ENCODE assay signal across 16 cellular contexts in the genomic region with DNA sequence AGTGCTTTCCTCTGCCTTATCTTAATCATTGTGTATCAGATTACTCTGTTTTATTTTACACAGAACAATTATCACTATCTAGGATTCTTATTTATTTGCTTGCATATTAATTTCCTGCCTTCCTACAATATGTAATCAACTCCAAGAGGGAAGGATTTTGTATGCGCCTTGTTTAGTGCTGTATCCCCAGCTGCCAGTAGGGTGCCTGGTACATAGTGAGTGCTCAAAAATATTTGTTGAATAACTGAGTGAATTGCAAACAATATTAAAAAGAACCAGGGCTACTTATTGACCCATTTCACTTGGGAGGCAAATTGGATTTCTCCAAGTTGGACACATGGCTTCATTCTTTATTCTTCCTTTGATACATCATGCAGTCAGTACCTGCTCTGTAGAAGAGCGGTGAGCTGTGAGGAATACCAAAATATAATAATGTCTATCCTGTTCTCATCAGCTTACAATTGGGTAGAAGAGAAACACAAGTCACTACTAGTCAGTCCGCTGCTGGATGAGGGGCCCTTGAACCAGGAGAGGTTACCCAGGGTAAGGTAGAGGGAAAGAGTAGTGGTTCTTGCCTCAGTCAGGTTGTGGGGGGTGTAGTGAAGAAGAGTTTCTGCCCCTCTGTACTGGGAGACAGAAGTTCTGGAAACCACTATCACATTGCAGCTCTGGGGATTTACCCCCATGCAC.
DNase-seq lines count a peak whose midpoint lies in the region; ATAC-seq and TF ChIP-seq lines count a peak whose summit lies in the region.
"Had no signal": no experiment of that assay in that cellular context is flagged by ENCODE, and none has a peak within 500 bp of the region (broad histone marks: within the 10 kb centered on the region; RNA-seq: fewer than 3 reads in every experiment).

No MANE protein-coding gene starts in this region.

- H3F3A ChIP-seq in SK-N-SH (replicated peaks; ENCODE audit: insufficient read depth) (peaks cover 8% of the 10 kb centered on the region), PC-3 (ENCODE audit: low read length, unreplicated experiment) (no peaks in the 10 kb centered on the region), smooth muscle cell (ENCODE audit: low read depth) (no peaks in the 10 kb centered on the region)

- TF ChIP-seq CTCF in SK-N-SH (IDR thresholded peaks at IDR 0.05) (peak; percentile 27; the same call in 1 of the 2 replicates), PC-3 (conservative IDR thresholded peaks at IDR 0.05; ENCODE audit: low read depth, low read length) (peak; percentile 42), fibroblast of mammary gland (conservative IDR thresholded peaks at IDR 0.05; ENCODE audit: control insufficient read depth, insufficient read depth, low read depth, low read length) (peak; percentile 15), retinal pigment epithelial cell (conservative IDR thresholded peaks at IDR 0.05; ENCODE audit: low read depth, low read length) (peak; percentile 26), smooth muscle cell (IDR thresholded peaks at IDR 0.05; ENCODE audit: borderline replicate concordance, insufficient read depth, poor library complexity, severe bottlenecking) (no peak)

- DNase-seq in SK-N-SH: no peak
- no peak for DNase-seq in PC-3
- DNase-seq in fibroblast of mammary gland (ENCODE audit: low read depth): no peak
- no peak for DNase-seq in retinal pigment epithelial cell (ENCODE audit: low read depth)
- no peak for DNase-seq in midbrain (lab: John Stamatoyannopoulos, UW)
- no peak for DNase-seq in Ammon's horn (ENCODE audit: low spot score)
- DNase-seq in smooth muscle cell (lab: John Stamatoyannopoulos, UW; ENCODE audit: unreplicated experiment): no peak
- DNase-seq: activated CD4-positive, alpha-beta T cell treated with anti-CD3 and anti-CD28 coated beads, Interleukin-2, amount 50 U/mL, for 48 hours; activated gamma-delta T cell treated with Interleukin-2 at 50 U/mL for 16 hours; colonic mucosa; NCI-H187 treated with DMSO at 0.1 percent for 48 hours; NCI-H510A treated with DMSO at 0.1 percent for 48 hours; SHP77 treated with DMSO at 0.1 percent for 48 hours had no signal

- BruUV-seq in PC-3 (replicated peaks; lab: Mats Ljungman, UMichigan): no TSS peak

- H3K4me1 ChIP-seq in SK-N-SH (ENCODE audit: control insufficient read depth in 1 of 2, insufficient read depth in 2 of 2, low read depth in 1 of 2, low read length in 1 of 2): peaks cover 0 to 7% of the 10 kb centered on the region in 2 experiments; a peak in 2 of 4 replicates
- H3K4me1 ChIP-seq in PC-3 (ENCODE audit: insufficient read depth, low read length): no peaks in the 10 kb centered on the region
- no peaks in the 10 kb centered on the region for H3K4me1 ChIP-seq in smooth muscle cell (ENCODE audit: low read depth)
- H3K4me1 ChIP-seq: A549, colonic mucosa had no signal

- H3K27ac ChIP-seq in SK-N-SH (ENCODE audit: low read depth in 2 of 2, low read length in 1 of 2) (peak overlapping the region in 1 of 2 experiments; percentile 55; a peak in 1 of 4 replicates), PC-3 (ENCODE audit: low read length) (no peak overlapping the region), smooth muscle cell (ENCODE audit: low read depth) (no peak overlapping the region)
- H3K27ac ChIP-seq: A549, colonic mucosa had no signal

- no peaks in the 10 kb centered on the region for H3K79me2 ChIP-seq in SK-N-SH (ENCODE audit: insufficient read depth)
- H3K79me2 ChIP-seq in PC-3 (ENCODE audit: low read length): no peaks in the 10 kb centered on the region
- H3K79me2 ChIP-seq in smooth muscle cell (ENCODE audit: low read depth): no peaks in the 10 kb centered on the region

- no peaks in the 10 kb centered on the region for H3K36me3 ChIP-seq in SK-N-SH (replicated peaks in 1 of 2; ENCODE audit: control insufficient read depth in 1 of 2, insufficient read depth in 2 of 2, low read length in 1 of 2)
- H3K36me3 ChIP-seq in PC-3 (ENCODE audit: low read depth, low read length): no peaks in the 10 kb centered on the region
- no peaks in the 10 kb centered on the region for H3K36me3 ChIP-seq in smooth muscle cell (ENCODE audit: low read depth)
- H3K36me3 ChIP-seq: colonic mucosa had no signal

- H3K9me2 ChIP-seq in SK-N-SH: no peaks in the 10 kb centered on the region
- H3K9me2 ChIP-seq in PC-3 (replicated peaks; ENCODE audit: low read length): no peaks in the 10 kb centered on the region

- H4K20me1 ChIP-seq in SK-N-SH (ENCODE audit: insufficient read depth) (no peaks in the 10 kb centered on the region), PC-3 (ENCODE audit: low read length) (no peaks in the 10 kb centered on the region), smooth muscle cell (ENCODE audit: low read depth) (no peaks in the 10 kb centered on the region)

- no peak for ATAC-seq in SK-N-SH treated with all-trans-retinoic acid at 6 μM for 48 hours
- ATAC-seq in PC-3: no peak
- ATAC-seq: A549, K562 had no signal

- H3K4me3 ChIP-seq in SK-N-SH (ENCODE audit: low read depth in 2 of 2, low read length in 1 of 2) (no peak overlapping the region), PC-3 (ENCODE audit: low read length) (no peak overlapping the region), fibroblast of mammary gland (ENCODE audit: control insufficient read depth, low read depth, low read length) (no peak overlapping the region), retinal pigment epithelial cell (ENCODE audit: low read length) (no peak overlapping the region), smooth muscle cell (no peak overlapping the region)
- H3K4me3 ChIP-seq: A549, colonic mucosa, K562 had no signal

- no peak for TF ChIP-seq EP300 in SK-N-SH (IDR thresholded peaks at IDR 0.05; ENCODE audit: borderline replicate concordance in 1 of 2, low read depth in 1 of 2, low read length in 1 of 2)

- intact Hi-C loops in PC-3 (cut with micrococcal nuclease): no loop called here

- POLR2A ChIA-PET in SK-N-SH (lab: Yijun Ruan, JAX) (no interaction called here), PC-3 (lab: Charles Lee; ENCODE audit: unreplicated experiment) (no interaction called here)

- H3K9me3 ChIP-seq in SK-N-SH (no peaks in the 10 kb centered on the region), PC-3 (ENCODE audit: low read length) (no peaks in the 10 kb centered on the region), smooth muscle cell (replicated peaks; ENCODE audit: low read depth) (no peaks in the 10 kb centered on the region)
- H3K9me3 ChIP-seq: A549, colonic mucosa had no signal

- no peaks in the 10 kb centered on the region for H3K27me3 ChIP-seq in SK-N-SH (ENCODE audit: insufficient read depth)
- 0 out of 2 replicates have a peak, but pooled peaks cover 4% of the 10 kb centered on the region for H3K27me3 ChIP-seq in PC-3 (ENCODE audit: low read length)
- no peaks in the 10 kb centered on the region for H3K27me3 ChIP-seq in smooth muscle cell (ENCODE audit: low read depth)
- H3K27me3 ChIP-seq: colonic mucosa had no signal

- no peak for TF ChIP-seq RAD21 in SK-N-SH (IDR thresholded peaks at IDR 0.05; ENCODE audit: low read length)

- CTCF ChIA-PET in SK-N-SH (lab: Yijun Ruan, JAX): interaction anchor here (0.8 kb wide), 1 partner anchor 16 kb away, joined by 3 read pairs; no protein-coding TSS in a partner anchor
- CTCF ChIA-PET in PC-3 (lab: Charles Lee): no interaction called here

- H2AFZ ChIP-seq in SK-N-SH (ENCODE audit: low read depth) (peak overlapping the region; percentile 72; the same call in 1 of the 2 replicates), PC-3 (ENCODE audit: low read length) (no peak overlapping the region), smooth muscle cell (ENCODE audit: low read depth) (no peak overlapping the region)

- 83% methylated on average over 3 of the region's 3 CpGs for WGBS in SK-N-SH (ENCODE audit: low lambda C conversion rate)
- WGBS in smooth muscle cell (ENCODE audit: low lambda C conversion rate): 65% methylated on average over 3 of the region's 3 CpGs

- no peak overlapping the region for H3K9ac ChIP-seq in SK-N-SH
- H3K9ac ChIP-seq in PC-3 (ENCODE audit: low read length): no peak overlapping the region
- H3K9ac ChIP-seq in smooth muscle cell (ENCODE audit: low read depth): no peak overlapping the region

- no peak overlapping the region for H3K4me2 ChIP-seq in SK-N-SH
- no peak overlapping the region for H3K4me2 ChIP-seq in PC-3 (ENCODE audit: low read length)
- no peak overlapping the region for H3K4me2 ChIP-seq in smooth muscle cell
- H3K4me2 ChIP-seq: A549 had no signal

TF ChIP-seq in SK-N-SH, 30 proteins besides CTCF, POLR2A, EP300 and RAD21 (continues in another document):
- TF ChIP-seq NFIC (IDR thresholded peaks at IDR 0.05; ENCODE audit: borderline replicate concordance) (no peak), MXI1 (IDR thresholded peaks at IDR 0.05; ENCODE audit: low read depth, low read length) (no peak), EZH2phosphoT487 (IDR thresholded peaks at IDR 0.05; ENCODE audit: borderline replicate concordance, low read depth) (no peak), FOXM1 (IDR thresholded peaks at IDR 0.05; ENCODE audit: low read depth) (no peak), CHD2 (IDR thresholded peaks at IDR 0.05; ENCODE audit: low read length, partially characterized antibody) (no peak), POLR2AphosphoS5 (IDR thresholded peaks at IDR 0.05; ENCODE audit: low read depth, low read length) (no peak), GABPA (IDR thresholded peaks at IDR 0.05; ENCODE audit: low read depth) (no peak), ELF1 (IDR thresholded peaks at IDR 0.05) (no peak), SIN3A (IDR thresholded peaks at IDR 0.05; ENCODE audit: borderline replicate concordance, low read depth, low read length) (no peak)

TF ChIP-seq in SK-N-SH treated with all-trans-retinoic acid at 6 μM for 48 hours, 23 proteins besides CTCF, POLR2A, EP300 and RAD21 (continues in another document):
- TF ChIP-seq SNAI2 (CRISPR knock-in tag; IDR thresholded peaks at IDR 0.05) (no peak), CSRNP3 (CRISPR knock-in tag; IDR thresholded peaks at IDR 0.05) (no peak), ISL1 (CRISPR knock-in tag; IDR thresholded peaks at IDR 0.05) (no peak), OSR1 (CRISPR knock-in tag; IDR thresholded peaks at IDR 0.05) (no peak), CSDC2 (CRISPR knock-in tag; IDR thresholded peaks at IDR 0.05) (no peak), ZNF565 (CRISPR knock-in tag; conservative IDR thresholded peaks at IDR 0.05; ENCODE audit: low read depth) (no peak), ESRRG (CRISPR knock-in tag; IDR thresholded peaks at IDR 0.05) (no peak)
